Comparison of ENCODE assay signal across 1 cellular context in the genomic region with DNA sequence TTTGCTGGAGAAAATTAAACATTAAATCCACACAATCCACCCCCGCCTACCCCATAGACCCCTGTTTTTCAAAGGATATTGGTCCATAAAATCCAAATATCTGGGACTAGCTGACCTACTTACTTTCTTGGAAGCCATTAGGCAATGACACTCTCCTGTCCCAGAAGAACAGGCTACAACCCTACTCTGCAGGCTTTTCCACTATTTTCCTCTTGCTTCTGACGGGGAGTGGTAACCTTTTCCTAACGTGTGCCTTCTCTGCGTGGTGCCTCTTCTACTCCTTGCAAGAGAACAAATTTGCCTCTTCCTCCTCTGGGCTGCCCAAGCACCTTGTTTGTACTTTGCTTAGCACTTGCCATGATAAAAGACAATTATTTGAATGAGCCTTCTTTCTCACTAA.
TF ChIP-seq lines count a peak whose summit lies in the region.

No MANE protein-coding gene starts in this region.

TF ChIP-seq in PFSK-1, 5 proteins besides CTCF, POLR2A, EP300 and RAD21:
- no peak for TF ChIP-seq TAF1 (IDR thresholded peaks at IDR 0.05; ENCODE audit: borderline replicate concordance, insufficient read depth, low read length)
- 0 out of 2 replicates have a peak, but pooled peaks have one; percentile 19 for TF ChIP-seq POLR2AphosphoS5 (IDR thresholded peaks at IDR 0.05; ENCODE audit: low read depth, low read length)
TF ChIP-seq in PFSK-1: peak in this region for 1.
